8 cellular contexts compared by ENCODE assay signal in genomic region chr22:39317084-39317755, GRCh38. TPM values are rescaled to one million over a fixed set of nuclear protein-coding genes. Genes with fewer than 3 reads are reported as not detected.
A peak's percentile ranks its signal among the peaks of the same experiment; 100 is the strongest.
DNase-seq lines count a peak whose midpoint lies in the region; ATAC-seq and TF ChIP-seq lines count a peak whose summit lies in the region.

No MANE protein-coding gene starts in this region.

- H3K27me3 ChIP-seq in Peyer's patch (no peaks in the 10 kb centered on the region), duodenal mucosa (ENCODE audit: control insufficient read depth in 1 of 2, insufficient read depth in 2 of 2, low read length in 2 of 2) (no peaks in the 10 kb centered on the region), neuron (ENCODE audit: insufficient read depth, low read length) (no peaks in the 10 kb centered on the region)

- no peak for ATAC-seq in GM18505 (IDR thresholded peaks at IDR 0.05; ENCODE audit: unreplicated experiment)
- ATAC-seq in HG02870 (IDR thresholded peaks at IDR 0.05; ENCODE audit: unreplicated experiment): no peak
- ATAC-seq in HG03469 (IDR thresholded peaks at IDR 0.05; ENCODE audit: unreplicated experiment): no peak
- no peak for ATAC-seq in HG03025 (IDR thresholded peaks at IDR 0.05; ENCODE audit: low FRiP score, unreplicated experiment)

- no peak for TF ChIP-seq CTCF in Peyer's patch (IDR thresholded peaks at IDR 0.05)

- H3K4me1 ChIP-seq in Peyer's patch (peaks cover 5 to 37% (median 25%) of the 10 kb centered on the region in 4 donors), duodenal mucosa (ENCODE audit: control insufficient read depth in 1 of 2, insufficient read depth in 2 of 2, low read length in 2 of 2) (peaks cover 37 to 45% of the 10 kb centered on the region in 2 donors), neuron (ENCODE audit: insufficient read depth, low read length) (peaks cover 30% of the 10 kb centered on the region)

- H3K4me3 ChIP-seq in Peyer's patch (peak overlapping the region in 3 of 4 donors; percentile 18 to 73 (median 69)), duodenal mucosa (ENCODE audit: low read depth in 1 of 2, low read length in 2 of 2) (peak overlapping the region; percentile 76 to 93), neuron (ENCODE audit: low read length) (peak overlapping the region; percentile 91)

- H3K36me3 ChIP-seq in Peyer's patch: peaks cover 0 to 57% (median 5%) of the 10 kb centered on the region in 3 donors
- H3K36me3 ChIP-seq in duodenal mucosa (ENCODE audit: control insufficient read depth in 1 of 2, insufficient read depth in 2 of 2, low read length in 2 of 2): peaks cover 57 to 60% of the 10 kb centered on the region in 2 donors
- H3K36me3 ChIP-seq in neuron (ENCODE audit: insufficient read depth, low read length): peaks cover 63% of the 10 kb centered on the region

- TF ChIP-seq POLR2A in GM18505 (IDR thresholded peaks at IDR 0.05; ENCODE audit: borderline replicate concordance, extremely low read depth, insufficient read depth, insufficient read length) (peak; percentile 36), Peyer's patch (IDR thresholded peaks at IDR 0.05) (no peak)

- peak overlapping the region; percentile 76 to 96 for H3K9ac ChIP-seq in duodenal mucosa (ENCODE audit: low read depth in 1 of 2, low read length in 2 of 2)

- H3K27ac ChIP-seq in Peyer's patch (peak overlapping the region in 3 of 4 donors; percentile 89 to 96 (median 93)), duodenal mucosa (ENCODE audit: low read depth, low read length) (no peak overlapping the region)

- no peak overlapping the region for H2AFZ ChIP-seq in neuron (ENCODE audit: low read depth, low read length)

- DNase-seq in Peyer's patch (peak; percentile 46 to 74 (median 57)), NCI-H2107 (lab: John Stamatoyannopoulos, UW) (no peak)

- no peaks in the 10 kb centered on the region for H3K9me3 ChIP-seq in Peyer's patch
- H3K9me3 ChIP-seq in duodenal mucosa (ENCODE audit: control insufficient read depth in 1 of 2, low read length in 2 of 2): no peaks in the 10 kb centered on the region
- no peaks in the 10 kb centered on the region for H3K9me3 ChIP-seq in neuron (ENCODE audit: low read length)

RNA-seq across cellular contexts. Expression of gene RPL3, which starts 2.2 kb away (rescaled TPM):
- total RNA-seq in Peyer's patch: 1,000 to 10,000 TPM in 3 of 4 donors, 100 to 1,000 TPM in 1; 736 to 1,914 (median 1,266) TPM

RNA-seq across cellular contexts. Expression of gene SYNGR1, which starts 32.6 kb away (rescaled TPM):
- total RNA-seq in Peyer's patch: 10 to 100 TPM in 1 of 4 donors, 1 to 10 TPM in 2, under 1 TPM in 1; 0.35 to 22.3 (median 2.5) TPM
